Comparison of ENCODE assay signal across 8 cellular contexts in the genomic region with DNA sequence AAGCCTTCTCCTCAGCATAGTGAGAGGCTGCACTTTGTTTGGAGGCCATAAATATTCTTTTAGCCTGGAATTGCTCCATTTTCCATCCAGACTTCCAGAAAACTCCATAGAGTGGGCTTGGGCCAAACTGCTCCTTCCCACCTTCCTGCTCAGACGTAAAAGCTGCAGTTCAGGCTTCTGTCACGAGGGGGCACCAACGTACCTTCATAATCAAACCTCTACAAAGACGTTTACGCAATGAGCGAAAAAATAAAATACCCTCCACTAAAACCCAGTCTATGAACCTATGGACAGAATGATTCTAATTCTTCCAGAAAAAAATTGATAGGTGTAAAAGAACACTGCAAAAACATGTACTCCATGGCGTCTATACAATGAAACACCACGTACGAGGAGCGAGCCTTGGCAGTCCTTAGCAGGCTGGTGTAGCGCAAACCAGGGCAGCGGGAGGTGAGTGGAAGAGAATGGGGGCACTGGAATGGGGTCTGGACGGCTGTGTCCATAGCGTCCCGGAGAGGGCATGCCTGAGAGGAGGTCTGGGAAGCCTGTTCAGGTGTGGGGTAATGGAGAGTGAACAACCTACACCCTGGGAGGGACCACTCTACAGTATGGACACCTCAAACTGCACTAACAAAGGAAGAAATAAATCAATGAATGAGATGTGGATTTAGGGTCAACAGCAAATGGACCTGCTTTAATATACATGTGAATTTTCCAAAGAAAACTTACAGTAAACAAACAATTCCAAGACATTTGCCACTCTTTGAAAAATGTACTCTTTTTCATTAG. TPM values are rescaled to one million over a fixed set of nuclear protein-coding genes. Genes with fewer than 3 reads are reported as not detected.
DNase-seq lines count a peak whose midpoint lies in the region; ATAC-seq and TF ChIP-seq lines count a peak whose summit lies in the region.

No MANE protein-coding gene starts in this region.

- no peaks in the 10 kb centered on the region for H3K27me3 ChIP-seq in NT2/D1 (ENCODE audit: insufficient read depth, insufficient read length)

- peak overlapping the region; percentile 36 for H3K9ac ChIP-seq in NT2/D1 (ENCODE audit: insufficient read length, low read depth)

- peak; percentile 82 for TF ChIP-seq CTCF in GM12873 (IDR thresholded peaks at IDR 0.05; ENCODE audit: insufficient read depth, low read depth, low read length, missing control alignments)

- no peaks in the 10 kb centered on the region for H3K36me3 Mint-ChIP-seq in activated T-cell treated with anti-CD3 and anti-CD28 coated beads, Interleukin-2, amount 50 U/mL, for 72 hours (ENCODE audit: insufficient read depth in 2 of 2)
- H3K36me3 Mint-ChIP-seq in naive B cell = no peaks in the 10 kb centered on the region

- H3K27ac Mint-ChIP-seq in activated T-cell treated with anti-CD3 and anti-CD28 coated beads, Interleukin-2, amount 50 U/mL, for 72 hours = no peak overlapping the region
- H3K27ac Mint-ChIP-seq in naive B cell = peak overlapping the region in 1 of 6 donors; percentile 12

- no peaks in the 10 kb centered on the region for H3K9me3 Mint-ChIP-seq in activated T-cell treated with anti-CD3 and anti-CD28 coated beads, Interleukin-2, amount 50 U/mL, for 72 hours
- no peaks in the 10 kb centered on the region for H3K9me3 Mint-ChIP-seq in naive B cell

- H3K4me1 ChIP-seq in NT2/D1 (ENCODE audit: insufficient read depth, insufficient read length) = no peaks in the 10 kb centered on the region

- H3K4me1 Mint-ChIP-seq in activated T-cell treated with anti-CD3 and anti-CD28 coated beads, Interleukin-2, amount 50 U/mL, for 72 hours (ENCODE audit: low read depth) = no peaks in the 10 kb centered on the region
- H3K4me1 Mint-ChIP-seq in naive B cell = peaks cover 0 to 7% (median 5%) of the 10 kb centered on the region in 3 donors

- peaks cover 29% of the 10 kb centered on the region for H3K27me3 Mint-ChIP-seq in activated T-cell treated with anti-CD3 and anti-CD28 coated beads, Interleukin-2, amount 50 U/mL, for 72 hours (ENCODE audit: low read depth)
- H3K27me3 Mint-ChIP-seq in naive B cell = peaks cover 0 to 9% (median 5%) of the 10 kb centered on the region in 3 donors

- no peak overlapping the region for H3K4me3 ChIP-seq in NT2/D1 (ENCODE audit: insufficient read length, low read depth)

- H3K4me3 Mint-ChIP-seq in activated T-cell treated with anti-CD3 and anti-CD28 coated beads, Interleukin-2, amount 50 U/mL, for 72 hours = peak overlapping the region; percentile 57 to 86
- peak overlapping the region in 7 of 8 donors; percentile 28 to 85 (median 72) for H3K4me3 Mint-ChIP-seq in naive B cell

- no peaks in the 10 kb centered on the region for H3K36me3 ChIP-seq in NT2/D1 (ENCODE audit: insufficient read depth, insufficient read length, low read length)

- DNase-seq in NT2/D1 (ENCODE audit: low read depth, low spot score) (peak; percentile 57), fibroblast of gingiva (ENCODE audit: low read depth) (peak; percentile 50), naive B cell (peak; percentile 52)
- DNase-seq in activated T-cell treated with anti-CD3 and anti-CD28 coated beads, Interleukin-2, amount 50 U/mL, for 72 hours = peak; percentile 65 to 67
- peak; percentile 16 to 24 for DNase-seq in stimulated activated CD8-positive, alpha-beta memory T cell treated with anti-CD3 and anti-CD28 coated beads, Interleukin-7, amount 100 ng/mL, for 48 hours (ENCODE audit: extremely low read depth in 1 of 2, low read depth in 1 of 2)

- H3K9me3 ChIP-seq in NT2/D1 (ENCODE audit: insufficient read depth, low read length) = no peaks in the 10 kb centered on the region

- ATAC-seq in HG03442 (IDR thresholded peaks at IDR 0.05; ENCODE audit: unreplicated experiment) (peak; percentile 42), naive B cell (ENCODE audit: low read depth in 2 of 2) (peak; percentile 30 to 51), HG02970 (IDR thresholded peaks at IDR 0.05; ENCODE audit: low FRiP score, unreplicated experiment) (no peak)
- ATAC-seq in activated T-cell treated with anti-CD3 and anti-CD28 coated beads, Interleukin-2, amount 50 U/mL, for 72 hours (replicated peaks in 1 of 2) = peak; percentile 26 to 65

RNA-seq across cellular contexts. Expression of a gene that starts 14.3 kb away (rescaled TPM):
- under 1 TPM; 0.21 to 0.36 TPM for total RNA-seq in activated T-cell treated with anti-CD3 and anti-CD28 coated beads, Interleukin-2, amount 50 U/mL, for 72 hours
- polyA plus RNA-seq in naive B cell (ENCODE audit: low read depth in 6 of 6) = not detected

RNA-seq across cellular contexts. Expression of a gene that starts 51.7 kb away (rescaled TPM):
- 10 to 100 TPM; 12.9 to 17.7 TPM for total RNA-seq in activated T-cell treated with anti-CD3 and anti-CD28 coated beads, Interleukin-2, amount 50 U/mL, for 72 hours
- polyA plus RNA-seq in naive B cell (ENCODE audit: low read depth in 6 of 6) = 10 to 100 TPM; 12.0 to 23.0 (median 16.0) TPM
